1 cellular context compared by ENCODE assay signal in the genomic region with DNA sequence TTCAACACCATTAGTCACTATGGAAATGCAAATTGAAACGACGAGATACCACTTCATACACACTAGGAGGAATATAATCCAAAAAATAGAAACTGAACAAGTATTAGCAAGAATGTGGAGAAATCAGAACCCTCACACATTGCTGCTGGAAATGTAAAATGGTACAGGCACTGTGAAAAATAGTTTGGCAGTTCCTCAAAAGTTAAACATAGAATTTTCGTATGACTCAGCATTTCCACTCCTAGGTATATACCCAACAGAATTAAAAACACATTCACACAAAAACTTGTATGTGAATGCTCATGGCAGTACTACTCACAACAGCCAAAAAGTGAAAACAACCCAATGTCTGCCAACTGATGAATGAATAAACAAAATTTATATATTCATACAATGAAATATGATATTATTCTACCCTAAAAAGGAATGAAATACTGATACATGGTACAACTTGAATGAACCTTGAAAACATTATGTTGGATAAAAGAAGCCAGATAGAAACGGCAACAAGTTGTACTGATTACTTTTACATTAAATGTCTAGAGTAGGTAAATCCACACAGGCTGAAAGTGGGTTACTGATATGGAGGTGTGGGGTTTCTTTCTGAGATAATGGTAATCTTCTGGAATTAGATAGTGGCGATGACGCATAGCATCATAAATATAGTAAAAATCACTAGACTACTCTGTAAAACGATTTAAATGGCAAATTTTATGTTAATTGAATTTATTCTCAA.
TF ChIP-seq lines count a peak whose summit lies in the region.

No MANE protein-coding gene starts in this region.

TF ChIP-seq in K562, 482 proteins besides CTCF, POLR2A, EP300 and RAD21 (continued from another document and continues in another):
- TF ChIP-seq ELF4 (CRISPR knock-in tag; IDR thresholded peaks at IDR 0.05) (no peak), ZNF586 (CRISPR knock-in tag; conservative IDR thresholded peaks at IDR 0.05) (no peak), UBTF (IDR thresholded peaks at IDR 0.05; ENCODE audit: borderline replicate concordance in 1 of 2, low read depth in 2 of 2, low read length in 2 of 2) (no peak), NFE2L1 (tag; IDR thresholded peaks at IDR 0.05; ENCODE audit: borderline replicate concordance, low read depth) (peak; percentile 88), CAMTA2 (CRISPR knock-in tag; conservative IDR thresholded peaks at IDR 0.05) (no peak), BCL6 (CRISPR knock-in tag; IDR thresholded peaks at IDR 0.05) (no peak), PBX2 (CRISPR knock-in tag; IDR thresholded peaks at IDR 0.05; ENCODE audit: low read depth) (no peak), PBX2 (tag; conservative IDR thresholded peaks at IDR 0.05; ENCODE audit: low read depth) (no peak), ATF3 (IDR thresholded peaks at IDR 0.05) (peak; percentile 73), ATF3 (CRISPR knock-in tag; conservative IDR thresholded peaks at IDR 0.05) (no peak), NR4A1 (CRISPR knock-in tag; IDR thresholded peaks at IDR 0.05) (no peak), NR4A1 (tag; IDR thresholded peaks at IDR 0.05) (no peak), KDM1A (IDR thresholded peaks at IDR 0.05) (no peak; a peak in 1 of 4 replicates), TGIF2 (CRISPR knock-in tag; IDR thresholded peaks at IDR 0.05) (no peak), ZNF23 (CRISPR knock-in tag; IDR thresholded peaks at IDR 0.05) (no peak), RCOR1 (IDR thresholded peaks at IDR 0.05; ENCODE audit: borderline replicate concordance in 1 of 2, low read depth in 2 of 2, low read length in 2 of 2) (peak in 1 of 2 experiments; percentile 73; a peak in 2 of 4 replicates), EGR1 (conservative IDR thresholded peaks at IDR 0.05) (no peak), SPI1 (IDR thresholded peaks at IDR 0.05; ENCODE audit: borderline replicate concordance, low read depth, low read length) (peak; percentile 87), YBX1 (IDR thresholded peaks at IDR 0.05) (no peak), NFXL1 (CRISPR knock-in tag; IDR thresholded peaks at IDR 0.05) (no peak), MEIS2 (IDR thresholded peaks at IDR 0.05; ENCODE audit: partially characterized antibody) (no peak), ZBTB7A (IDR thresholded peaks at IDR 0.05; ENCODE audit: borderline replicate concordance, control insufficient read depth, low read depth, low read length) (no peak), GABPB2 (CRISPR knock-in tag; conservative IDR thresholded peaks at IDR 0.05) (no peak), HLTF (IDR thresholded peaks at IDR 0.05) (no peak), SMARCE1 (IDR thresholded peaks at IDR 0.05) (peak; percentile 50), HDAC3 (IDR thresholded peaks at IDR 0.05; ENCODE audit: borderline replicate concordance, partially characterized antibody) (peak; percentile 44), ZNF140 (CRISPR knock-in tag; IDR thresholded peaks at IDR 0.05) (no peak), U2AF2 (optimal IDR thresholded peaks at IDR 0.05; ENCODE audit: low read depth, low read length) (no peak), NFATC3 (IDR thresholded peaks at IDR 0.05) (0 out of 2 replicates have a peak, but pooled peaks have one; percentile 54), ZNF280A (IDR thresholded peaks at IDR 0.05; ENCODE audit: low read depth, partially characterized antibody) (no peak), PCBP2 (IDR thresholded peaks at IDR 0.05; ENCODE audit: low read depth, low read length, poor library complexity, severe bottlenecking) (no peak), CBFA2T3 (IDR thresholded peaks at IDR 0.05) (peak; percentile 74), ZNF639 (CRISPR knock-in tag; conservative IDR thresholded peaks at IDR 0.05 in 1 of 2, IDR thresholded peaks at IDR 0.05 in 1 of 2) (no peak), ZNF780A (CRISPR knock-in tag; IDR thresholded peaks at IDR 0.05) (no peak), MAFK (IDR thresholded peaks at IDR 0.05; ENCODE audit: low read length) (peak; percentile 96), ZFX (CRISPR knock-in tag; IDR thresholded peaks at IDR 0.05) (no peak), POLR2G (IDR thresholded peaks at IDR 0.05; ENCODE audit: low read depth, low read length) (no peak), CBFA2T2 (conservative IDR thresholded peaks at IDR 0.05) (peak; percentile 43), TBP (optimal IDR thresholded peaks at IDR 0.05; ENCODE audit: low read depth, low read length) (no peak), PKNOX1 (IDR thresholded peaks at IDR 0.05) (no peak), ZNF184 (CRISPR knock-in tag; IDR thresholded peaks at IDR 0.05) (no peak), ZFP30 (CRISPR knock-in tag; IDR thresholded peaks at IDR 0.05; ENCODE audit: borderline replicate concordance) (no peak), BRD4 (IDR thresholded peaks at IDR 0.05) (no peak), SMAD3 (CRISPR knock-in tag; conservative IDR thresholded peaks at IDR 0.05) (no peak), GATAD2B (IDR thresholded peaks at IDR 0.05; ENCODE audit: borderline replicate concordance) (0 out of 2 replicates have a peak, but pooled peaks have one; percentile 19), ETS2 (tag; IDR thresholded peaks at IDR 0.05; ENCODE audit: borderline replicate concordance, poor library complexity, severe bottlenecking) (no peak), NCOA1 (IDR thresholded peaks at IDR 0.05; ENCODE audit: low read depth) (no peak), ZNF395 (CRISPR knock-in tag; IDR thresholded peaks at IDR 0.05) (no peak), FOXA3 (CRISPR knock-in tag; conservative IDR thresholded peaks at IDR 0.05 in 1 of 2, IDR thresholded peaks at IDR 0.05 in 1 of 2) (no peak), ZNF224 (CRISPR knock-in tag; IDR thresholded peaks at IDR 0.05) (no peak), ZNF282 (CRISPR knock-in tag; IDR thresholded peaks at IDR 0.05) (no peak)
- TF ChIP-seq, protein P1, sequence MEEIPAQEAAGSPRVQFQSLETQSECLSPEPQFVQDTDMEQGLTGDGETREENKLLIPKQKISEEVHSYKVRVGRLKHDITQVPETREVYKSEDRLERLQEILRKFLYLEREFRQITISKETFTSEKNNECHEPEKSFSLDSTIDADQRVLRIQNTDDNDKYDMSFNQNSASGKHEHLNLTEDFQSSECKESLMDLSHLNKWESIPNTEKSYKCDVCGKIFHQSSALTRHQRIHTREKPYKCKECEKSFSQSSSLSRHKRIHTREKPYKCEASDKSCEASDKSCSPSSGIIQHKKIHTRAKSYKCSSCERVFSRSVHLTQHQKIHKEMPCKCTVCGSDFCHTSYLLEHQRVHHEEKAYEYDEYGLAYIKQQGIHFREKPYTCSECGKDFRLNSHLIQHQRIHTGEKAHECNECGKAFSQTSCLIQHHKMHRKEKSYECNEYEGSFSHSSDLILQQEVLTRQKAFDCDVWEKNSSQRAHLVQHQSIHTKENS (CRISPR knock-in tag; IDR thresholded peaks at IDR 0.05): no peak
- TF ChIP-seq, protein P2, sequence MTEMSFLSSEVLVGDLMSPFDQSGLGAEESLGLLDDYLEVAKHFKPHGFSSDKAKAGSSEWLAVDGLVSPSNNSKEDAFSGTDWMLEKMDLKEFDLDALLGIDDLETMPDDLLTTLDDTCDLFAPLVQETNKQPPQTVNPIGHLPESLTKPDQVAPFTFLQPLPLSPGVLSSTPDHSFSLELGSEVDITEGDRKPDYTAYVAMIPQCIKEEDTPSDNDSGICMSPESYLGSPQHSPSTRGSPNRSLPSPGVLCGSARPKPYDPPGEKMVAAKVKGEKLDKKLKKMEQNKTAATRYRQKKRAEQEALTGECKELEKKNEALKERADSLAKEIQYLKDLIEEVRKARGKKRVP (CRISPR knock-in tag; IDR thresholded peaks at IDR 0.05): no peak
- TF ChIP-seq, protein P3, sequence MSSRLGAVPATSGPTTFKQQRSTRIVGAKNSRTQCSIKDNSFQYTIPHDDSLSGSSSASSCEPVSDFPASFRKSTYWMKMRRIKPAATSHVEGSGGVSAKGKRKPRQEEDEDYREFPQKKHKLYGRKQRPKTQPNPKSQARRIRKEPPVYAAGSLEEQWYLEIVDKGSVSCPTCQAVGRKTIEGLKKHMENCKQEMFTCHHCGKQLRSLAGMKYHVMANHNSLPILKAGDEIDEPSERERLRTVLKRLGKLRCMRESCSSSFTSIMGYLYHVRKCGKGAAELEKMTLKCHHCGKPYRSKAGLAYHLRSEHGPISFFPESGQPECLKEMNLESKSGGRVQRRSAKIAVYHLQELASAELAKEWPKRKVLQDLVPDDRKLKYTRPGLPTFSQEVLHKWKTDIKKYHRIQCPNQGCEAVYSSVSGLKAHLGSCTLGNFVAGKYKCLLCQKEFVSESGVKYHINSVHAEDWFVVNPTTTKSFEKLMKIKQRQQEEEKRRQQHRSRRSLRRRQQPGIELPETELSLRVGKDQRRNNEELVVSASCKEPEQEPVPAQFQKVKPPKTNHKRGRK (tag; IDR thresholded peaks at IDR 0.05): no peak
